ENCODE assay signal across 39 cellular contexts in the genomic region with DNA sequence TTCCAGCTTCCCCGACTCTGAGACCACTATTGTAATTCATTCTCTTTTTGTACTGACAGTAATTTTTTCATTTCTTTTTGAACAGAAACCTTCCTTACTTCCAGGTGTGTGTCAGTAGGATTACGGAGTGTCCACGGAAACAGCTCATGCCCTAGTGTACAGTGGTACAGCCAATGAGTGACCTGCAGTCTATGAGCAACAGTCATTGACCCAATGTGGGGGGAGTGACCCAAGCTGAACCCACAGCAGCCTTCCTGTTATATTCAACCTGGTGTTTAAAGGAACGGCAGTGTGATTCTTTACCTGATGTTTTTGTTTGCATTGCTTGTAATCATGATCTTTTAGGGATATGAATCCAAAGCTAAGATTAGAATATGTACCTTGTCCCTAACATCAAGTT. TPM values are rescaled to one million over a fixed set of nuclear protein-coding genes. Genes with fewer than 3 reads are reported as not detected.
"Had no signal": no experiment of that assay in that cellular context is flagged by ENCODE, and none has a peak within 500 bp of the region (broad histone marks: within the 10 kb centered on the region; RNA-seq: fewer than 3 reads in every experiment).

No MANE protein-coding gene starts in this region.

- H3K4me2 ChIP-seq: KMS-11 had no signal

- H3K27ac ChIP-seq: KMS-11 had no signal

- H3K9me3 ChIP-seq: MG63 had no signal

- H3K36me3 ChIP-seq: MG63 had no signal

- H3K9ac ChIP-seq: KMS-11 had no signal

- H3K4me3 ChIP-seq: MG63 had no signal

- DNase-seq: Karpas-422, Kasumi-1, MG63, MM.1S, MV-4-11, NCI-H1048, NCI-H1092, NCI-H1092 treated with DMSO at 0.1 percent for 48 hours, NCI-H1105, NCI-H1105 treated with DMSO at 0.1 percent for 48 hours, NCI-H1417, NCI-H1417 treated with DMSO at 0.1 percent for 48 hours, NCI-H1436, NCI-H1436 treated with DMSO at 0.1 percent for 48 hours, NCI-H146, NCI-H1694, NCI-H1694 treated with DMSO at 0.1 percent for 48 hours, NCI-H187, NCI-H187 treated with DMSO at 0.1 percent for 48 hours, NCI-H1930, NCI-H2029, NCI-H2029 treated with DMSO at 0.1 percent for 48 hours, NCI-H2081, NCI-H2081 treated with DMSO at 0.1 percent for 48 hours, NCI-H2107, NCI-H2171, NCI-H2171 treated with DMSO at 0.1 percent for 48 hours, NCI-H2227 treated with DMSO at 0.1 percent for 48 hours, NCI-H226, NCI-H345, NCI-H446, NCI-H446 treated with DMSO at 0.1 percent for 48 hours, NCI-H510A, NCI-H510A treated with DMSO at 0.1 percent for 48 hours had no signal

RNA-seq across cellular contexts. Expression of a gene that starts 1.2 kb away (rescaled TPM):
- total RNA-seq: LHCN-M2, M059J, MCF 10A, NCI-H460 had no signal

RNA-seq across cellular contexts. Expression of a gene that starts 27.5 kb away (rescaled TPM):
- total RNA-seq: LHCN-M2, M059J, MCF 10A, NCI-H460 had no signal
